Comparison of ENCODE assay signal across 20 cellular contexts in genomic region chr19:18667531-18668251, GRCh38. TPM values are rescaled to one million over a fixed set of nuclear protein-coding genes. Genes with fewer than 3 reads are reported as not detected.
A peak's percentile ranks its signal among the peaks of the same experiment; 100 is the strongest.
DNase-seq lines count a peak whose midpoint lies in the region; ATAC-seq, FAIRE-seq and TF ChIP-seq lines count a peak whose summit lies in the region.
"Had no signal": no experiment of that assay in that cellular context is flagged by ENCODE, and none has a peak within 500 bp of the region (broad histone marks: within the 10 kb centered on the region; RNA-seq: fewer than 3 reads in every experiment).

No MANE protein-coding gene starts in this region.

- DNase-seq in HTR-8/SVneo (ENCODE audit: insufficient read length, low spot score) (no peak), bronchial epithelial cell (ENCODE audit: low read depth) (no peak), tibial artery (peak in 1 of 2 donors; percentile 70), HPDE6-E6E7 (ENCODE audit: extremely low spot score) (no peak), osteoblast (ENCODE audit: insufficient read length, low spot score, missing footprints) (no peak)
- DNase-seq: CD8-positive, alpha-beta T cell; COR-L47; DMS153; DMS79 treated with DMSO at 0.1 percent for 48 hours; EL; HCEC 1CT had no signal

- H3K27me3 ChIP-seq in BLaER1 treated with 17β-estradiol and CSF1 and Interleukin-3, amounts not matched to agents 10 nM and 100 nM = peaks cover 0 to 23% (median 5%) of the 10 kb centered on the region in 11 experiments; a peak in 8 of 22 replicates
- H3K27me3 ChIP-seq in bronchial epithelial cell (ENCODE audit: control insufficient read depth, insufficient read depth, low read length) = no peaks in the 10 kb centered on the region
- no peaks in the 10 kb centered on the region for H3K27me3 ChIP-seq in tibial artery
- H3K27me3 ChIP-seq in osteoblast (ENCODE audit: insufficient read depth, low read length) = no peaks in the 10 kb centered on the region

- H3K9ac ChIP-seq in BLaER1 treated with 17β-estradiol and CSF1 and Interleukin-3, amounts not matched to agents 10 nM and 100 nM = no peak overlapping the region

- H4K20me1 ChIP-seq in BLaER1 treated with 17β-estradiol and CSF1 and Interleukin-3, amounts not matched to agents 10 nM and 100 nM = peaks cover 16 to 98% (median 84%) of the 10 kb centered on the region in 11 experiments; a peak in 21 of 22 replicates
- no peaks in the 10 kb centered on the region for H4K20me1 ChIP-seq in osteoblast (ENCODE audit: insufficient read depth, low read length)

- intact Hi-C loops in tibial artery (cut with DNase I; ENCODE audit: low total_unique reads) = no loop called here

- peaks cover 17 to 27% (median 20%) of the 10 kb centered on the region in 11 experiments for H3K36me3 ChIP-seq in BLaER1 treated with 17β-estradiol and CSF1 and Interleukin-3, amounts not matched to agents 10 nM and 100 nM
- H3K36me3 ChIP-seq in bronchial epithelial cell (ENCODE audit: control insufficient read depth, insufficient read depth, low read length) (peaks cover 4% of the 10 kb centered on the region), tibial artery (peaks cover 35 to 62% (median 42%) of the 10 kb centered on the region in 3 donors), osteoblast (ENCODE audit: insufficient read depth, low read length) (peaks cover 20% of the 10 kb centered on the region)

- H3K4me1 ChIP-seq in BLaER1 treated with 17β-estradiol and CSF1 and Interleukin-3, amounts not matched to agents 10 nM and 100 nM = peaks cover 84 to 100% (median 98%) of the 10 kb centered on the region in 10 experiments
- H3K4me1 ChIP-seq in tibial artery (peaks cover 0 to 85% (median 58%) of the 10 kb centered on the region in 4 donors), osteoblast (ENCODE audit: insufficient read depth, low read length) (peaks cover 19% of the 10 kb centered on the region)

- H3K4me3 ChIP-seq in BLaER1 treated with 17β-estradiol and CSF1 and Interleukin-3, amounts not matched to agents 10 nM and 100 nM = no peak overlapping the region
- H3K4me3 ChIP-seq in bronchial epithelial cell (ENCODE audit: low read depth, low read length) (no peak overlapping the region), tibial artery (no peak overlapping the region), osteoblast (ENCODE audit: insufficient read depth, low read length) (no peak overlapping the region)

- FAIRE-seq in HTR-8/SVneo (lab: Jason Lieb, UNC) = peak; percentile 69
- peak; percentile 85 for FAIRE-seq in bronchial epithelial cell (lab: Jason Lieb, UNC)
- FAIRE-seq: A204.1, D721Med, G401.6, GM12892, H1 had no signal

- H3K4me2 ChIP-seq in BLaER1 treated with 17β-estradiol and CSF1 and Interleukin-3, amounts not matched to agents 10 nM and 100 nM = peak overlapping the region in 10 of 11 experiments; percentile 74 to 99 (median 94); a peak in 16 of 22 replicates
- H3K4me2 ChIP-seq in osteoblast (ENCODE audit: insufficient read depth, low read length) = no peak overlapping the region

- no peak overlapping the region for H2AFZ ChIP-seq in osteoblast (ENCODE audit: low read length)

- ATAC-seq in GM21360 (IDR thresholded peaks at IDR 0.05; ENCODE audit: unreplicated experiment) = no peak
- ATAC-seq: CD8-positive, alpha-beta T cell had no signal

- no peaks in the 10 kb centered on the region for H3K9me3 ChIP-seq in BLaER1 treated with 17β-estradiol and CSF1 and Interleukin-3, amounts not matched to agents 10 nM and 100 nM (replicated peaks in 1 of 11)
- H3K9me3 ChIP-seq in tibial artery (no peaks in the 10 kb centered on the region), osteoblast (ENCODE audit: low read depth, low read length) (no peaks in the 10 kb centered on the region)

- TF ChIP-seq CTCF in bronchial epithelial cell (IDR thresholded peaks at IDR 0.05; ENCODE audit: insufficient read depth, low read length, severe bottlenecking) (no peak), tibial artery (IDR thresholded peaks at IDR 0.05) (no peak), osteoblast (IDR thresholded peaks at IDR 0.05; ENCODE audit: extremely low read depth, low read depth, low read length) (no peak)

- H3K27ac ChIP-seq in BLaER1 treated with 17β-estradiol and CSF1 and Interleukin-3, amounts not matched to agents 10 nM and 100 nM = no peak overlapping the region
- H3K27ac ChIP-seq in tibial artery = peak overlapping the region; percentile 96 to 99
- H3K27ac ChIP-seq in osteoblast (ENCODE audit: low read depth, low read length) = no peak overlapping the region

- peaks cover 11% of the 10 kb centered on the region for H3K79me2 ChIP-seq in osteoblast (ENCODE audit: insufficient read depth, low read length)

RNA-seq across cellular contexts. Expression of gene CRTC1, which starts 15.8 kb away (rescaled TPM):
- total RNA-seq in bronchial epithelial cell (0.79 and 1.3 TPM in 2 replicates), osteoblast (3.8 and 4.0 TPM in 2 replicates)

RNA-seq across cellular contexts. Expression of gene KLHL26, which starts 30.9 kb away (rescaled TPM):
- 3.2 and 4.9 TPM in 2 replicates for total RNA-seq in bronchial epithelial cell
- 5.1 and 5.3 TPM in 2 replicates for total RNA-seq in osteoblast

RNA-seq across cellular contexts. Expression of gene TMEM59L, which starts 55.0 kb away (rescaled TPM):
- total RNA-seq in bronchial epithelial cell (0.13 and 0.79 TPM in 2 replicates), osteoblast (0.36 and 2.1 TPM in 2 replicates)
- total RNA-seq: B cell; CD8-positive, alpha-beta T cell; HT-29 had no signal

Comparison
In these comparisons a context has a peak if more than half of its experiments do, and no peak if none do; other contexts are left out.
1. H3K27ac ChIP-seq: peak in tibial artery (2 of 2); none in BLaER1 treated with 17β-estradiol and CSF1 and Interleukin-3, amounts not matched to agents 10 nM and 100 nM (0 of 11) and osteoblast (single experiment).